21 cellular contexts compared by ENCODE assay signal in genomic region chr3:148625145-148625736, GRCh38.
DNase-seq lines count a peak whose midpoint lies in the region; ATAC-seq, FAIRE-seq and TF ChIP-seq lines count a peak whose summit lies in the region.
"Had no signal": no experiment of that assay in that cellular context is flagged by ENCODE, and none has a peak within 500 bp of the region (broad histone marks: within the 10 kb centered on the region; RNA-seq: fewer than 3 reads in every experiment).

No MANE protein-coding gene starts in this region.

- POLR2A ChIA-PET in PC-3 (lab: Charles Lee; ENCODE audit: unreplicated experiment) = no interaction called here

- no peak overlapping the region for H3K9ac ChIP-seq in PC-3 (ENCODE audit: low read length)

- no TSS peak for BruUV-seq in PC-3 (replicated peaks; lab: Mats Ljungman, UMichigan)

- intact Hi-C loops in PC-3 (cut with micrococcal nuclease) (no loop called here), left colon (cut with DNase I, micrococcal nuclease) (no loop called here), lower leg skin (cut with DNase I; ENCODE audit: low total_unique reads) (no loop called here)

- H3K9me2 ChIP-seq in PC-3 (replicated peaks; ENCODE audit: low read length) = no peaks in the 10 kb centered on the region

- WGBS in lower leg skin, 2 donors = 51 to 52% methylated on average over 2 of the region's 2 CpGs

- DNase-seq in DMS53 (lab: John Stamatoyannopoulos, UW) = peak; percentile 70
- peak; percentile 26 for DNase-seq in PC-3
- no peak for DNase-seq in left colon
- DNase-seq in RCC 7860 (ENCODE audit: low spot score) = no peak
- DNase-seq in right atrium auricular region (ENCODE audit: low spot score) = no peak
- DNase-seq in lower leg skin (ENCODE audit: low spot score in 2 of 2) = no peak
- DNase-seq: Calu3, DMS153, GOT3, HFFc6, KBM-7, MM.1S, NCI-H2029, NCI-H446 treated with DMSO at 0.1 percent for 48 hours, NCI-H69, Peyer's patch, T-helper 1 cell had no signal

- H3K27ac ChIP-seq in 22Rv1 (peak overlapping the region; percentile 88), PC-3 (ENCODE audit: low read length) (no peak overlapping the region), right atrium auricular region (no peak overlapping the region)
- H3K27ac ChIP-seq: Peyer's patch had no signal

- ATAC-seq in PC-3 (peak; percentile 35), left colon (peak; percentile 80), GM21515 (IDR thresholded peaks at IDR 0.05; ENCODE audit: unreplicated experiment) (no peak)

- CTCF ChIA-PET in PC-3 (lab: Charles Lee) = no interaction called here

- no peaks in the 10 kb centered on the region for H3F3A ChIP-seq in PC-3 (ENCODE audit: low read length, unreplicated experiment)

- H3K79me2 ChIP-seq in PC-3 (ENCODE audit: low read length) = no peaks in the 10 kb centered on the region

- H2AFZ ChIP-seq in PC-3 (ENCODE audit: low read length) = no peak overlapping the region

- H3K4me3 ChIP-seq in PC-3 (ENCODE audit: low read length) (no peak overlapping the region), right atrium auricular region (no peak overlapping the region), lower leg skin (ENCODE audit: low read depth, poor library complexity, severe bottlenecking) (no peak overlapping the region)
- H3K4me3 ChIP-seq: HAP-1, Peyer's patch had no signal

- H4K20me1 ChIP-seq in PC-3 (ENCODE audit: low read length) = no peaks in the 10 kb centered on the region

- H3K36me3 ChIP-seq in PC-3 (ENCODE audit: low read depth, low read length) = no peaks in the 10 kb centered on the region
- no peaks in the 10 kb centered on the region for H3K36me3 ChIP-seq in right atrium auricular region
- H3K36me3 ChIP-seq: HAP-1, Peyer's patch had no signal

- TF ChIP-seq POLR2A in lower leg skin (IDR thresholded peaks at IDR 0.05) = no peak

- H3K9me3 ChIP-seq in PC-3 (ENCODE audit: low read length) (no peaks in the 10 kb centered on the region), right atrium auricular region (peaks cover 0 to 10% of the 10 kb centered on the region in 2 donors)
- H3K9me3 ChIP-seq: HAP-1, Peyer's patch had no signal

- H3K27me3 ChIP-seq in PC-3 (ENCODE audit: low read length) (no peaks in the 10 kb centered on the region), right atrium auricular region (no peaks in the 10 kb centered on the region)
- H3K27me3 ChIP-seq: Peyer's patch had no signal

- no peak for FAIRE-seq in RCC 7860 (lab: Jason Lieb, UNC)
- FAIRE-seq: HTR-8/SVneo had no signal

- no peak overlapping the region for H3K4me2 ChIP-seq in PC-3 (ENCODE audit: low read length)

- no peak for TF ChIP-seq CTCF in 22Rv1 (IDR thresholded peaks at IDR 0.05)
- no peak for TF ChIP-seq CTCF in PC-3 (conservative IDR thresholded peaks at IDR 0.05; ENCODE audit: low read depth, low read length)
- no peak for TF ChIP-seq CTCF in right atrium auricular region (IDR thresholded peaks at IDR 0.05)
- no peak for TF ChIP-seq CTCF in lower leg skin (IDR thresholded peaks at IDR 0.05)

- H3K4me1 ChIP-seq in PC-3 (ENCODE audit: insufficient read depth, low read length) (no peaks in the 10 kb centered on the region), right atrium auricular region (no peaks in the 10 kb centered on the region)
- H3K4me1 ChIP-seq: HAP-1, Peyer's patch had no signal

Comparison
In these comparisons a context has a peak if more than half of its experiments do, and no peak if none do; other contexts are left out.
1. DNase-seq: peak in DMS53 (single experiment) and PC-3 (single experiment); none in left colon (0 of 2), RCC 7860 (single experiment), right atrium auricular region (single experiment) and lower leg skin (0 of 2).